In the genomic region with DNA sequence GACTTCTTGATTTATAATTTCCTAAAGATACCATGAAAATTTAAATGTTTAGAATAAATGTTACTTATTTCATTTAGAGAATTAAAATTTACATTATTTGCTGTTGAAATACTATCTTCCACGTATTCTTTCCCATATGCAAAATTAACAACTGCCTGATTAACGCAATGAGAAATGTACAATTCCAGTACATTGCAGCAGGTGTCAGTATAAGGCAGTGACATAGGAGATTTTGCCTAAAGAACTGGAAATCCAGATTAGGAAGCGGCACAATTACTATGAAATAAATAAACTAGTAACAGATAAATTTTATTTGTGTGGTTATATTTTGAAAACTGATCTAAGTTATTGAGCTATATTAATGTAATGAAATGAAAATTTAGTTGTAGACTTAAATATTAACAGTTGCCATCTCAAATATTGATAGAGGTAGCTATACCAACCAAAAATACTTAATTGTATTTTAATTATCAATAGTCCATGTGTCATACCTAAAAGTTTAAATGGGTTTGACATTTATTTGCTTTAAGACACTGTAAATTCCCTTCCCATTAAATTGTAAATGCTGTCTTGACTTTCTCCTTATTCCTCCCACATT, we compare ENCODE assay signal across 8 cellular contexts.
A peak's percentile ranks its signal among the peaks of the same experiment; 100 is the strongest.
DNase-seq lines count a peak whose midpoint lies in the region; ATAC-seq and TF ChIP-seq lines count a peak whose summit lies in the region.

No MANE protein-coding gene starts in this region.

- H3K27me3 ChIP-seq in esophagus squamous epithelium (no peaks in the 10 kb centered on the region), parathyroid adenoma (ENCODE audit: control insufficient read depth, insufficient read depth, low read length) (no peaks in the 10 kb centered on the region)

- peaks cover 5% of the 10 kb centered on the region for H3K79me2 ChIP-seq in parathyroid adenoma

- DNase-seq in Daoy (ENCODE audit: low read depth): peak; percentile 34
- DNase-seq in LHCN-M2 (ENCODE audit: low read depth): peak; percentile 42
- DNase-seq in RWPE1 (ENCODE audit: low spot score): peak; percentile 11
- no peak for DNase-seq in esophagus squamous epithelium (lab: John Stamatoyannopoulos, UW)
- DNase-seq in AG08396 (ENCODE audit: low spot score): no peak

- WGBS in esophagus squamous epithelium, 2 donors: 26 to 36% methylated on average over 3 of the region's 3 CpGs

- intact Hi-C loops in esophagus squamous epithelium (cut with DNase I): no loop called here

- H3K9me3 ChIP-seq in esophagus squamous epithelium (no peaks in the 10 kb centered on the region), parathyroid adenoma (ENCODE audit: control insufficient read depth, low read length) (no peaks in the 10 kb centered on the region)

- CTCF ChIA-PET in RWPE1 (lab: Yijun Ruan, JAX): interaction anchor here (0.5 to 1.0 kb wide), 6 partner anchors 11 to 1051 kb away, joined by 3 to 4 read pairs (median 3); no protein-coding TSS in a partner anchor

- TF ChIP-seq CTCF in RWPE1 (conservative IDR thresholded peaks at IDR 0.05; ENCODE audit: low read depth): peak; percentile 81
- TF ChIP-seq CTCF in esophagus squamous epithelium (IDR thresholded peaks at IDR 0.05): peak in 5 of 6 experiments; percentile 56 to 82 (median 62)
- TF ChIP-seq CTCF in parathyroid adenoma (IDR thresholded peaks at IDR 0.05): peak; percentile 72

- TF ChIP-seq POLR2A in esophagus squamous epithelium (IDR thresholded peaks at IDR 0.05): no peak

- H2AFZ ChIP-seq in parathyroid adenoma: no peak overlapping the region

- H3K4me1 ChIP-seq in esophagus squamous epithelium: peaks cover 4 to 27% (median 9%) of the 10 kb centered on the region in 3 donors
- peaks cover 24% of the 10 kb centered on the region for H3K4me1 ChIP-seq in parathyroid adenoma

- H3K27ac ChIP-seq in RWPE1 (no peak overlapping the region), esophagus squamous epithelium (no peak overlapping the region), parathyroid adenoma (no peak overlapping the region)

- POLR2A ChIA-PET in RWPE1 (lab: Yijun Ruan, JAX; ENCODE audit: low non-redundant PET): no interaction called here

- H3K4me3 ChIP-seq in esophagus squamous epithelium: no peak overlapping the region
- no peak overlapping the region for H3K4me3 ChIP-seq in parathyroid adenoma (ENCODE audit: low read depth, low read length)

- no peak overlapping the region for H3K9ac ChIP-seq in parathyroid adenoma

- H3K4me2 ChIP-seq in parathyroid adenoma (ENCODE audit: low read length): no peak overlapping the region

- ATAC-seq in HG03097 (IDR thresholded peaks at IDR 0.05; ENCODE audit: low FRiP score, unreplicated experiment): no peak
- no peak for ATAC-seq in GM18867 (IDR thresholded peaks at IDR 0.05; ENCODE audit: unreplicated experiment)

- H3K36me3 ChIP-seq in esophagus squamous epithelium (peaks cover 0 to 16% (median 0%) of the 10 kb centered on the region in 3 donors), parathyroid adenoma (ENCODE audit: control insufficient read depth, insufficient read depth, low read length) (no peaks in the 10 kb centered on the region)

Comparison
In these comparisons a context has a peak if more than half of its experiments do, and no peak if none do; other contexts are left out.
1. DNase-seq: peak in Daoy (single experiment), LHCN-M2 (single experiment) and RWPE1 (single experiment); none in esophagus squamous epithelium (single experiment) and AG08396 (single experiment).
2. Peak in every context shown above with its lines, with median percentiles within 50 percentile points of each other: CTCF ChIP-seq.